In the genomic region with DNA sequence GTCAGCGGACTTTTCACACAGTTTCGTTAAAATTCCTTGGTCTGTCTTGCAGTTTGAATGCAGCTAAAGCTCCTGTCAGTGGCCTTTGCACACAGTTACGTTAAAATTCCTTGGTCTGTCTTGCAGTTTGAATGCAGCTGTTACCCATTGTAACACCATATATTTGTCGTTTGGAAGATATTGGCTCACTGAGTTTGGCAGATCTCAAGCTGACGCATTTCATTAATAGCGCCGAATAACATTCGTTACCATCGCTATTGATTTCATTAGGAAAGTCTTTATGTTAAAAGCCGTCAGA, we compare ENCODE assay signal across 7 cellular contexts. TPM values are rescaled to one million over a fixed set of nuclear protein-coding genes. Genes with fewer than 3 reads are reported as not detected.
DNase-seq lines count a peak whose midpoint lies in the region; ATAC-seq and TF ChIP-seq lines count a peak whose summit lies in the region.

No MANE protein-coding gene starts in this region.

- no peaks in the 10 kb centered on the region for H3K27me3 ChIP-seq in HL-60 (ENCODE audit: insufficient read depth, poor library complexity, severe bottlenecking)
- H3K27me3 ChIP-seq in iPS-18a (ENCODE audit: control insufficient read depth, insufficient read depth, low read length) = peaks cover 19% of the 10 kb centered on the region

- H3K27ac Mint-ChIP-seq in activated T-helper 1 cell treated with anti-CD3 and anti-CD28 coated beads, Interleukin-12 subunit alpha, Interleukin-12 subunit beta, Interleukin-2, Interleukin-4 antibody, amounts not matched to agents 30 ng/mL and 10 ng/mL and 1 ng/mL, durations not matched to agents 14 hours and 24 hours and 36 hours = peak overlapping the region; percentile 89
- H3K27ac Mint-ChIP-seq in stimulated activated naive CD8-positive, alpha-beta T cell treated with anti-CD3 and anti-CD28 coated beads, Interleukin-15, amount 100 ng/mL, for 72 hours = no peak overlapping the region

- H3K9me3 ChIP-seq in iPS-18a (ENCODE audit: control insufficient read depth, low read depth, low read length) = no peaks in the 10 kb centered on the region

- H3K4me1 Mint-ChIP-seq in activated T-helper 1 cell treated with anti-CD3 and anti-CD28 coated beads, Interleukin-12 subunit alpha, Interleukin-12 subunit beta, Interleukin-2, Interleukin-4 antibody, amounts not matched to agents 30 ng/mL and 10 ng/mL and 1 ng/mL, durations not matched to agents 14 hours and 24 hours and 36 hours (ENCODE audit: low read depth) = peaks cover 62% of the 10 kb centered on the region
- H3K4me1 Mint-ChIP-seq in stimulated activated naive CD8-positive, alpha-beta T cell treated with anti-CD3 and anti-CD28 coated beads, Interleukin-15, amount 100 ng/mL, for 72 hours = peaks cover 45% of the 10 kb centered on the region

- TF ChIP-seq CTCF in HL-60 (IDR thresholded peaks at IDR 0.05; ENCODE audit: insufficient read depth, low read length) = no peak

- H3K27me3 Mint-ChIP-seq in activated T-helper 1 cell treated with anti-CD3 and anti-CD28 coated beads, Interleukin-12 subunit alpha, Interleukin-12 subunit beta, Interleukin-2, Interleukin-4 antibody, amounts not matched to agents 30 ng/mL and 10 ng/mL and 1 ng/mL, durations not matched to agents 14 hours and 24 hours and 36 hours (ENCODE audit: insufficient read depth) = peaks cover 2% of the 10 kb centered on the region
- H3K27me3 Mint-ChIP-seq in stimulated activated naive CD8-positive, alpha-beta T cell treated with anti-CD3 and anti-CD28 coated beads, Interleukin-15, amount 100 ng/mL, for 72 hours = no peaks in the 10 kb centered on the region

- no peak for ATAC-seq in stimulated activated naive CD8-positive, alpha-beta T cell treated with anti-CD3 and anti-CD28 coated beads, Interleukin-15, amount 100 ng/mL, for 72 hours

- H3K4me3 ChIP-seq in HL-60 (replicated peaks; ENCODE audit: insufficient read depth, low read length) = peak overlapping the region; percentile 63
- H3K4me3 ChIP-seq in iPS-18a (ENCODE audit: low read length) = peak overlapping the region; percentile 95

- peaks cover 2% of the 10 kb centered on the region for H3K36me3 Mint-ChIP-seq in activated T-helper 1 cell treated with anti-CD3 and anti-CD28 coated beads, Interleukin-12 subunit alpha, Interleukin-12 subunit beta, Interleukin-2, Interleukin-4 antibody, amounts not matched to agents 30 ng/mL and 10 ng/mL and 1 ng/mL, durations not matched to agents 14 hours and 24 hours and 36 hours (ENCODE audit: low read depth)

- peaks cover 6% of the 10 kb centered on the region for H3K4me1 ChIP-seq in iPS-18a (ENCODE audit: control insufficient read depth, low read depth, low read length)

- H3K27ac ChIP-seq in HL-60 (replicated peaks) (no peak overlapping the region; the same call in 1 of the 2 replicates), iPS-18a (ENCODE audit: low read length) (no peak overlapping the region)

- intact Hi-C loops in activated T-helper 1 cell treated with anti-CD3 and anti-CD28 coated beads, Interleukin-12 subunit alpha, Interleukin-12 subunit beta, Interleukin-2, Interleukin-4 antibody, amounts not matched to agents 30 ng/mL and 10 ng/mL and 1 ng/mL, durations not matched to agents 14 hours and 24 hours and 36 hours (cut with micrococcal nuclease) = loop anchor here (2.0 kb wide), 2 partner anchors 29 to 49 kb away; no protein-coding TSS in a partner anchor

- no peaks in the 10 kb centered on the region for H3K9me3 Mint-ChIP-seq in activated T-helper 1 cell treated with anti-CD3 and anti-CD28 coated beads, Interleukin-12 subunit alpha, Interleukin-12 subunit beta, Interleukin-2, Interleukin-4 antibody, amounts not matched to agents 30 ng/mL and 10 ng/mL and 1 ng/mL, durations not matched to agents 14 hours and 24 hours and 36 hours
- H3K9me3 Mint-ChIP-seq in stimulated activated naive CD8-positive, alpha-beta T cell treated with anti-CD3 and anti-CD28 coated beads, Interleukin-15, amount 100 ng/mL, for 72 hours = no peaks in the 10 kb centered on the region

- no peak overlapping the region for H3K9ac ChIP-seq in iPS-18a (ENCODE audit: low read length)

- H3K4me3 Mint-ChIP-seq in activated T-helper 1 cell treated with anti-CD3 and anti-CD28 coated beads, Interleukin-12 subunit alpha, Interleukin-12 subunit beta, Interleukin-2, Interleukin-4 antibody, amounts not matched to agents 30 ng/mL and 10 ng/mL and 1 ng/mL, durations not matched to agents 14 hours and 24 hours and 36 hours = peak overlapping the region; percentile 96
- peak overlapping the region; percentile 84 to 85 for H3K4me3 Mint-ChIP-seq in stimulated activated naive CD8-positive, alpha-beta T cell treated with anti-CD3 and anti-CD28 coated beads, Interleukin-15, amount 100 ng/mL, for 72 hours

- H3K36me3 ChIP-seq in iPS-18a (ENCODE audit: control insufficient read depth, low read depth, low read length) = no peaks in the 10 kb centered on the region

- no peak for DNase-seq in HL-60 (ENCODE audit: low read depth in 1 of 2, low spot score in 1 of 2)
- no peak for DNase-seq in activated T-helper 1 cell treated with anti-CD3 and anti-CD28 coated beads, Interleukin-12 subunit alpha, Interleukin-12 subunit beta, Interleukin-2, Interleukin-4 antibody, amounts not matched to agents 30 ng/mL and 10 ng/mL and 1 ng/mL, durations not matched to agents 14 hours and 24 hours and 36 hours (ENCODE audit: low spot score)
- no peak for DNase-seq in stimulated activated naive CD8-positive, alpha-beta T cell treated with anti-CD3 and anti-CD28 coated beads, Interleukin-15, amount 100 ng/mL, for 72 hours
- no peak for DNase-seq in DMS114 treated with DMSO at 0.1 percent for 48 hours (lab: John Stamatoyannopoulos, UW; ENCODE audit: unreplicated experiment)
- DNase-seq in kidney tubule cell (ENCODE audit: low spot score) = no peak
- no peak for DNase-seq in effector CD4-positive, alpha-beta T cell

RNA-seq across cellular contexts. Expression of a gene that starts 1.1 kb away (rescaled TPM):
- 69.6 and 70.0 TPM in 2 replicates for total RNA-seq in activated T-helper 1 cell treated with anti-CD3 and anti-CD28 coated beads, Interleukin-12 subunit alpha, Interleukin-12 subunit beta, Interleukin-2, Interleukin-4 antibody, amounts not matched to agents 30 ng/mL and 10 ng/mL and 1 ng/mL, durations not matched to agents 14 hours and 24 hours and 36 hours
